ENCODE assay signal across 8 cellular contexts in the genomic region with DNA sequence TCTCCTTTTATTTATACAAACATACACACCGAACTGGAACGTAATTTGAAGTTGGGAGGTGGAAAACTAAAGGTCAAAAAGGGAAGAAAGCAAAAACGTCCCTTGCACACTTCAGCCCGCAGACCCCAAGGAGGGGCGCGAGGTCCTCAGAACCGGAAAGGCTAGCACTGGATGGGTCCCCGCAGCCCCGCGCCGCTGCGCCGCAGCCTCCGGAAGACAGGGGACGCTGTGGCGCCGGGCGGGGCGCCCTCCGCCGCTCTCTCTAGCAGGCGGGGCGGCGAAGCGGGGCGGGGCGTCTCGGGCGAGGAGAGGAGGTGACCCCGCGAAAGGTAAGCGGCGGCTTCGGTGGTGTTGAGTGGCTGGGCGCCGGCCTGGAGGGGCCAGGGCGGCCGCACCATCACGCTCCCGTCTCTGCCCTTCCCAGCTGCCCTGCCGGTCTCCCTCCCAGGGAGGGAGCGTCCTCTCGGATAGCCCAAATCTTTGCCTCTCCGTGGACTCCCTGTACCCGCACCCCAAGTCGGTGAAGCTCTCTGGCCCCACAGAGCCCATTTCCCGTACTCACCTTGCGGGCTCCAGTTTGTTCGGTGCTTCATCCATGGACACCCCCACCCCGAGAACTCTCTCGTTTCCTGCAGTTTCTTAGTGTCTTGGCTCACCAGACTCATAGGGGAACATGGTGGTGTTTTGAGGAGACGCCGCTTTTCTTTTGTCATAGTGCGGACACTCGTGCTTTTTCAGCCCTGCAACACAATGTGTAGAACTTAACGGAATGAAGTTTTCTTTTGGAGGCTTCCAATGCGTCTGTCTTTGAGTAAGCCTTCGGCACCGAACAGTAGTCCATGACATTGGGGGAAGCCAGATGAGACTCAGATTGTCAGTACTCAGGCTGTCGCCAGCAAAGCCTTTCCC. TPM values are rescaled to one million over a fixed set of nuclear protein-coding genes. Genes with fewer than 3 reads are reported as not detected.
DNase-seq lines count a peak whose midpoint lies in the region; ATAC-seq and TF ChIP-seq lines count a peak whose summit lies in the region.

A gene with protein sequence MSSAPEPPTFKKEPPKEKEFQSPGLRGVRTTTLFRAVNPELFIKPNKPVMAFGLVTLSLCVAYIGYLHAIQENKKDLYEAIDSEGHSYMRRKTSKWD (plus strand): TSS at position 285 of the 909 bp plus-strand sequence. CDS start 14,444 bp downstream, outside the sequence.

- peak; percentile 100 for TF ChIP-seq CTCF in chondrocyte (IDR thresholded peaks at IDR 0.05)

- ATAC-seq in GM18909 (IDR thresholded peaks at IDR 0.05; ENCODE audit: poor library complexity, unreplicated experiment) (peak; percentile 100), HG03139 (IDR thresholded peaks at IDR 0.05; ENCODE audit: unreplicated experiment) (peak; percentile 100)

- peaks cover 6% of the 10 kb centered on the region for H3K36me3 Mint-ChIP-seq in chondrocyte (ENCODE audit: low read depth)

- H3K9me3 Mint-ChIP-seq in chondrocyte (ENCODE audit: low read depth) = peaks cover 9% of the 10 kb centered on the region

- peaks cover 4% of the 10 kb centered on the region for H3K27me3 Mint-ChIP-seq in chondrocyte (ENCODE audit: low read depth)

- peak within 1 kb of the TSS; percentile 98 for H3K4me3 Mint-ChIP-seq in chondrocyte (ENCODE audit: unreplicated experiment)

- H3K4me1 Mint-ChIP-seq in chondrocyte (ENCODE audit: low read depth) = peaks cover 10% of the 10 kb centered on the region

- peak; percentile 69 to 83 for DNase-seq in AML-193 (lab: John Stamatoyannopoulos, UW)
- peak; percentile 61 for DNase-seq in NCI-H226
- peak; percentile 71 for DNase-seq in activated CD4-positive, alpha-beta T cell treated with anti-CD3 and anti-CD28 coated beads for 1 hour
- peak; percentile 95 for DNase-seq in chondrocyte (ENCODE audit: low spot score)
- peak; percentile 95 for DNase-seq in left kidney (ENCODE audit: low read depth, low spot score)
- DNase-seq in stimulated activated CD4-positive, alpha-beta T cell treated with anti-CD3 and anti-CD28 coated beads, Interleukin-1b, Interleukin-23, amount 100 ng/mL, for 4 hours (ENCODE audit: low read depth in 2 of 2) = peak; percentile 78 to 88

- H3K27ac Mint-ChIP-seq in chondrocyte (ENCODE audit: unreplicated experiment) = peak within 1 kb of the TSS; percentile 83

RNA-seq across cellular contexts. Expression of the gene that starts here (rescaled TPM):
- 5.5 to 9.6 TPM (median 8.7 TPM) in 3 replicates for total RNA-seq in chondrocyte

Comparison
In these comparisons a context has a peak if more than half of its experiments do, and no peak if none do; other contexts are left out.
1. Peak in every context shown above with its lines: DNase-seq and ATAC-seq.